Comparison of ENCODE assay signal across 18 cellular contexts in the genomic region with DNA sequence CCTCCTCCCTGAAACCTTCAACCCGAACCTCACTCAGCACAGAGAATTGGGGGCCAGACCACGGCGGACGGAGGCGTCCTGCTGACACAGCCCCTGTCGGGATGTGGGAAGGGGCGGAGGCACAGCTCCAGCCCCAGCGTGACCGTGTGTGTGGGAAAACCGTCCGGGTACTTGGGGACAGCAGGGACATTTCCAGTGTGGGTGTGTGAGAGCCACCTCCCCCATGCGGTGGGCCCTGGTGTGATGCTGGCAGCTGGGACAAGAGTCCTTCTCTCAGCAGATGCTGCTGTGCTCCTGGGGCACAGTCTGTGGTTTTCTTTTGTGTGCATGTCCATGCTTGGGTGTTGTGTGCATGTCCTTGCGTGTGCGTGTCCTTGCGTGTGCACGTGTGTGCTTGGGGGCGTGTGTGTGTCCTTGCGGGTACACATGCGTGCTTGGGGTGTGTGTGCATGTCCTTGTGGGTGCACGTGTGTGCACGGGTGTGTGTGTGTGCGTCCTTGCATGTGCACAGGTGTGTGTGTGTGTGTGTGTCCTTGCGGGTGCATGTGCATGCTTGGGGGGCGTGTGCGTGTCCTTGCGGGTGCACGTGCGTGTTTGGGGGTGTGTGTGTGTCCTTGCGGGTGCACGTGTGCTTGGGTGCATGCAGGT. TPM values are rescaled to one million over a fixed set of nuclear protein-coding genes. Genes with fewer than 3 reads are reported as not detected.
DNase-seq lines count a peak whose midpoint lies in the region; ATAC-seq, FAIRE-seq and TF ChIP-seq lines count a peak whose summit lies in the region.
"Had no signal": no experiment of that assay in that cellular context is flagged by ENCODE, and none has a peak within 500 bp of the region (broad histone marks: within the 10 kb centered on the region; RNA-seq: fewer than 3 reads in every experiment).

No MANE protein-coding gene starts in this region.

- H2BK5ac ChIP-seq in mesenchymal stem cell (ENCODE audit: low read depth, low read length, poor library complexity, severe bottlenecking): no peak overlapping the region

- H3K9ac ChIP-seq in astrocyte (ENCODE audit: low read length) (no peak overlapping the region), mesenchymal stem cell (ENCODE audit: low read length) (no peak overlapping the region)

- H3K27ac Mint-ChIP-seq in astrocyte (ENCODE audit: unreplicated experiment): peak overlapping the region; percentile 47

- no peak for TF ChIP-seq RAD21 in A549 (conservative IDR thresholded peaks at IDR 0.05 in 1 of 2, IDR thresholded peaks at IDR 0.05 in 1 of 2)

- H2BK12ac ChIP-seq in mesenchymal stem cell (ENCODE audit: low read length in 2 of 2): peak overlapping the region in 1 of 2 experiments; percentile 33

- POLR2A ChIA-PET in A549 (lab: Yijun Ruan, JAX) (no interaction called here), HEK293 (lab: Yijun Ruan, JAX) (no interaction called here)

- TF ChIP-seq POLR2A in A549 (IDR thresholded peaks at IDR 0.05; ENCODE audit: low read length): no peak

- TF ChIP-seq CTCF in A549 (IDR thresholded peaks at IDR 0.05) (no peak), HEK293 (tag by site-specific recombination; IDR thresholded peaks at IDR 0.05) (no peak), astrocyte (IDR thresholded peaks at IDR 0.05; ENCODE audit: insufficient read depth, low read depth, low read length) (no peak), psoas muscle (IDR thresholded peaks at IDR 0.05) (no peak)

- no peak overlapping the region for H3K18ac ChIP-seq in mesenchymal stem cell (ENCODE audit: low read depth in 1 of 2, low read length in 2 of 2)

- H3K9me3 ChIP-seq in A549 (no peaks in the 10 kb centered on the region), HEK293 (ENCODE audit: control insufficient read depth, insufficient read depth, low read depth, low read length) (no peaks in the 10 kb centered on the region), astrocyte (ENCODE audit: insufficient read depth, low read depth, low read length) (no peaks in the 10 kb centered on the region), mesenchymal stem cell (ENCODE audit: control insufficient read depth, low read length) (no peaks in the 10 kb centered on the region), psoas muscle (no peaks in the 10 kb centered on the region)
- H3K9me3 ChIP-seq: MG63, Peyer's patch had no signal

- 89% methylated on average over 23 of the region's 30 CpGs for WGBS in A549 (ENCODE audit: missing lambda C conversion rate)
- 95% methylated on average over 29 of the region's 30 CpGs for WGBS in mesenchymal stem cell
- WGBS in psoas muscle, 3 donors: 81 to 88% (median 81%) methylated on average over 29 to 30 of the region's 30 CpGs

- H3K4me3 Mint-ChIP-seq in astrocyte (ENCODE audit: unreplicated experiment): peak overlapping the region; percentile 76
- H3K4me3 Mint-ChIP-seq: CD14-positive monocyte had no signal

- no peaks in the 10 kb centered on the region for H3K36me3 Mint-ChIP-seq in astrocyte (ENCODE audit: low read depth, unreplicated experiment)

- peaks cover 14% of the 10 kb centered on the region for H3K79me1 ChIP-seq in mesenchymal stem cell (replicated peaks; ENCODE audit: low read length, poor library complexity, severe bottlenecking)

- ATAC-seq in A549 (no peak), psoas muscle (no peak), HG03442 (IDR thresholded peaks at IDR 0.05; ENCODE audit: unreplicated experiment) (no peak)

- CTCF ChIA-PET in A549 (lab: Yijun Ruan, JAX): interaction anchor here (1.6 to 33.2 kb wide), 5 partner anchors 10 to 136 kb away, joined by 4 to 794 read pairs (median 16); partner anchors contain the start of genes CENPX, LRRC45 and NOTUM
- CTCF ChIA-PET in HEK293 (lab: Yijun Ruan, JAX): interaction anchor here (0.9 to 3.3 kb wide), 3 partner anchors 10 to 46 kb away, joined by 6 to 31 read pairs (median 21); partner anchors contain the start of gene NOTUM

- no peaks in the 10 kb centered on the region for H3K9me3 Mint-ChIP-seq in astrocyte (ENCODE audit: unreplicated experiment)
- H3K9me3 Mint-ChIP-seq: CD14-positive monocyte had no signal

- H4K8ac ChIP-seq in mesenchymal stem cell (ENCODE audit: low read length): no peak overlapping the region

- H2AFZ ChIP-seq in astrocyte (ENCODE audit: low read depth, low read length) (no peak overlapping the region), mesenchymal stem cell (ENCODE audit: low read depth, low read length) (no peak overlapping the region)

- peak overlapping the region; percentile 18 for H2AK5ac ChIP-seq in mesenchymal stem cell (ENCODE audit: low read length, severe bottlenecking)

- FAIRE-seq in A549 (lab: Jason Lieb, UNC): no peak
- no peak for FAIRE-seq in astrocyte (lab: Jason Lieb, UNC)

- no peaks in the 10 kb centered on the region for H3K27me3 ChIP-seq in astrocyte (ENCODE audit: insufficient read depth, low read length)
- no peaks in the 10 kb centered on the region for H3K27me3 ChIP-seq in mesenchymal stem cell (ENCODE audit: control insufficient read depth in 1 of 2, insufficient read depth in 1 of 2, low read length in 2 of 2)
- H3K27me3 ChIP-seq in psoas muscle (ENCODE audit: insufficient read depth in 3 of 3, low read length in 2 of 3): no peaks in the 10 kb centered on the region
- H3K27me3 ChIP-seq: MG63, Peyer's patch had no signal

- no peak overlapping the region for H3K23ac ChIP-seq in mesenchymal stem cell (ENCODE audit: low read length in 2 of 2)

- intact Hi-C loops in psoas muscle (cut with DNase I): no loop called here

- H4K20me1 ChIP-seq in astrocyte (ENCODE audit: insufficient read depth, low read length): peaks cover 13% of the 10 kb centered on the region

- H3K14ac ChIP-seq in mesenchymal stem cell (ENCODE audit: low read length in 2 of 2): peak overlapping the region in 1 of 2 experiments; percentile 6

- H3K79me2 ChIP-seq in astrocyte (ENCODE audit: insufficient read depth, low read length): no peaks in the 10 kb centered on the region

- H3K4me2 ChIP-seq in A549: peak overlapping the region; percentile 22
- peak overlapping the region; percentile 28 for H3K4me2 ChIP-seq in astrocyte (ENCODE audit: low read length)
- H3K4me2 ChIP-seq in mesenchymal stem cell (ENCODE audit: low read length, poor library complexity, severe bottlenecking): no peak overlapping the region

- peaks cover 60% of the 10 kb centered on the region for H3K4me1 ChIP-seq in A549
- peaks cover 6% of the 10 kb centered on the region; the same call in 1 of the 2 replicates for H3K4me1 ChIP-seq in HEK293 (ENCODE audit: control insufficient read depth, insufficient read depth, low read length)
- H3K4me1 ChIP-seq in astrocyte (ENCODE audit: insufficient read depth, low read length): peaks cover 46% of the 10 kb centered on the region
- peaks cover 77% of the 10 kb centered on the region for H3K4me1 ChIP-seq in mesenchymal stem cell (ENCODE audit: control insufficient read depth, insufficient read depth, low read depth, low read length)
- peaks cover 41% of the 10 kb centered on the region for H3K4me1 ChIP-seq in psoas muscle

- peak overlapping the region; percentile 37 for H4K91ac ChIP-seq in mesenchymal stem cell (ENCODE audit: low read length)

- no peak for TF ChIP-seq EP300 in A549 (IDR thresholded peaks at IDR 0.05)

- no peaks in the 10 kb centered on the region for H3K27me3 Mint-ChIP-seq in astrocyte (ENCODE audit: low read depth, unreplicated experiment)

- H3K4me1 Mint-ChIP-seq in astrocyte (ENCODE audit: low read depth, unreplicated experiment): peaks cover 18% of the 10 kb centered on the region
- H3K4me1 Mint-ChIP-seq: CD14-positive monocyte had no signal

- H3K4me3 ChIP-seq in A549 (no peak overlapping the region), HEK293 (ENCODE audit: low read depth, low read length) (no peak overlapping the region), astrocyte (ENCODE audit: insufficient read depth, low read depth, low read length) (no peak overlapping the region), mesenchymal stem cell (ENCODE audit: insufficient read depth in 1 of 2, low read depth in 1 of 2, low read length in 2 of 2) (no peak overlapping the region), psoas muscle (no peak overlapping the region)
- H3K4me3 ChIP-seq: MG63, Peyer's patch had no signal

- no peak for DNase-seq in A549 (ENCODE audit: low read depth in 1 of 2, low spot score in 1 of 2)
- DNase-seq in astrocyte (ENCODE audit: low read depth): no peak
- DNase-seq in mesenchymal stem cell: no peak
- DNase-seq in stimulated activated naive CD4-positive, alpha-beta T cell treated with Interleukin-2 at 50 U/mL for 16 hours (lab: John Stamatoyannopoulos, UW): no peak
- no peak for DNase-seq in GOT3 (lab: John Stamatoyannopoulos, UW)
- no peak for DNase-seq in psoas muscle
- DNase-seq: COR-L47, H7, Karpas-422, NCI-H1092, NCI-H2107, NCI-H524 treated with DMSO at 0.1 percent for 48 hours, Peyer's patch, SHP77 had no signal

- no peak overlapping the region for H2BK15ac ChIP-seq in mesenchymal stem cell (ENCODE audit: low read depth, poor library complexity, severe bottlenecking)

- H3K27ac ChIP-seq in A549 (peak overlapping the region; percentile 81 to 93; a peak in 5 of 6 replicates), HEK293 (ENCODE audit: extremely low read depth, low read depth, low read length) (no peak overlapping the region), astrocyte (ENCODE audit: low read depth, low read length) (no peak overlapping the region), mesenchymal stem cell (ENCODE audit: low read length, poor library complexity, severe bottlenecking) (no peak overlapping the region), psoas muscle (no peak overlapping the region)
- H3K27ac ChIP-seq: Peyer's patch had no signal

- no peaks in the 10 kb centered on the region for H3K36me3 ChIP-seq in HEK293 (ENCODE audit: control insufficient read depth in 2 of 2, insufficient read depth in 1 of 2, low read length in 2 of 2)
- no peaks in the 10 kb centered on the region for H3K36me3 ChIP-seq in astrocyte (ENCODE audit: insufficient read depth, low read length)
- peaks cover 0 to 32% of the 10 kb centered on the region in 2 experiments for H3K36me3 ChIP-seq in mesenchymal stem cell (ENCODE audit: control insufficient read depth in 1 of 2, insufficient read depth in 2 of 2, low read depth in 1 of 2, low read length in 2 of 2)
- H3K36me3 ChIP-seq in psoas muscle (ENCODE audit: insufficient read depth in 1 of 2, low read depth in 1 of 2): peaks cover 0 to 17% of the 10 kb centered on the region in 2 donors
- H3K36me3 ChIP-seq: Peyer's patch had no signal

- no peak overlapping the region for H3K4ac ChIP-seq in mesenchymal stem cell (ENCODE audit: low read depth in 1 of 2, low read length in 2 of 2)

- no peak overlapping the region for H2BK120ac ChIP-seq in mesenchymal stem cell (ENCODE audit: low read depth, low read length)

RNA-seq across cellular contexts. Expression of gene CENPX, which starts 16.9 kb away (rescaled TPM):
- 79.4 and 80.5 TPM in 2 replicates for polyA plus RNA-seq in A549 (2011; rRNA removed)
- 316 and 327 TPM in 2 replicates for polyA plus RNA-seq in A549 (2012; cell fraction: cytosol; rRNA removed)
- polyA plus RNA-seq in A549 (2012; cell fraction: nucleus; rRNA removed): 248 and 268 TPM in 2 replicates
- polyA plus RNA-seq in A549 (2017; fragmentation: RNase III; extraction: RNeasy Plus Mini Kit Qiagen cat#74134 plus additional on column Dnase treatment): 208 to 231 TPM (median 222 TPM) in 3 replicates
- polyA minus RNA-seq in A549 (2011; rRNA and poly(A)+ RNA removed): 24.3 and 28.4 TPM in 2 replicates
- 26.3 and 26.7 TPM in 2 replicates for total RNA-seq in astrocyte
- polyA plus RNA-seq in mesenchymal stem cell (2013, experiment 1 of 2): 26.5 TPM
- polyA plus RNA-seq in mesenchymal stem cell (2013, experiment 2 of 2): 26.0 TPM
- total RNA-seq in psoas muscle: 10 to 100 TPM; 15.9 to 24.6 (median 19.7) TPM
- polyA plus RNA-seq in psoas muscle: 10 to 100 TPM; 53.8 to 79.4 (median 64.4) TPM

RNA-seq across cellular contexts. Expression of gene LRRC45, which starts 17.3 kb away (rescaled TPM):
- polyA plus RNA-seq in A549 (2011; rRNA removed) (6.0 and 6.4 TPM in 2 replicates), A549 (2017; fragmentation: RNase III; extraction: RNeasy Plus Mini Kit Qiagen cat#74134 plus additional on column Dnase treatment) (19.1 to 24.5 TPM (median 21.6 TPM) in 3 replicates), psoas muscle (1 to 10 TPM; 3.5 to 7.1 (median 4.0) TPM)
- 24.4 and 25.8 TPM in 2 replicates for polyA plus RNA-seq in A549 (2012; cell fraction: cytosol; rRNA removed)
- polyA plus RNA-seq in A549 (2012; cell fraction: nucleus; rRNA removed): 100 and 111 TPM in 2 replicates
- polyA minus RNA-seq in A549 (2011; rRNA and poly(A)+ RNA removed): 4.9 and 7.3 TPM in 2 replicates
- total RNA-seq in astrocyte (6.2 and 6.6 TPM in 2 replicates), psoas muscle (1 to 10 TPM; 1.4 to 3.0 (median 1.9) TPM)
- 4.8 TPM for polyA plus RNA-seq in mesenchymal stem cell (2013, experiment 1 of 2)
- polyA plus RNA-seq in mesenchymal stem cell (2013, experiment 2 of 2): 5.2 TPM

RNA-seq across cellular contexts. Expression of gene RAC3, which starts 25.7 kb away (rescaled TPM):
- polyA plus RNA-seq in A549 (2011; rRNA removed) (9.9 and 11.9 TPM in 2 replicates), A549 (2017; fragmentation: RNase III; extraction: RNeasy Plus Mini Kit Qiagen cat#74134 plus additional on column Dnase treatment) (19.9 to 21.0 TPM (median 20.4 TPM) in 3 replicates), psoas muscle (under 1 TPM in 2 of 3 donors, not detected in 1; 0.05 to 0.83 TPM)
- polyA plus RNA-seq in A549 (2012; cell fraction: cytosol; rRNA removed): 53.3 and 57.6 TPM in 2 replicates
- polyA plus RNA-seq in A549 (2012; cell fraction: nucleus; rRNA removed): 101 and 106 TPM in 2 replicates
- polyA minus RNA-seq in A549 (2011; rRNA and poly(A)+ RNA removed): 8.4 and 9.7 TPM in 2 replicates
- total RNA-seq in astrocyte (40.5 and 41.3 TPM in 2 replicates), psoas muscle (not detected)
- 33.3 TPM for polyA plus RNA-seq in mesenchymal stem cell (2013, experiment 1 of 2)
- polyA plus RNA-seq in mesenchymal stem cell (2013, experiment 2 of 2): 31.4 TPM
- polyA plus RNA-seq: CD14-positive monocyte had no signal

RNA-seq across cellular contexts. Expression of gene ASPSCR1, which starts 28.4 kb away (rescaled TPM):
- 10.3 and 12.3 TPM in 2 replicates for polyA plus RNA-seq in A549 (2011; rRNA removed)
- 32.0 and 44.5 TPM in 2 replicates for polyA plus RNA-seq in A549 (2012; cell fraction: cytosol; rRNA removed)
- 105 and 122 TPM in 2 replicates for polyA plus RNA-seq in A549 (2012; cell fraction: nucleus; rRNA removed)
- polyA plus RNA-seq in A549 (2017; fragmentation: RNase III; extraction: RNeasy Plus Mini Kit Qiagen cat#74134 plus additional on column Dnase treatment): 24.5 to 29.4 TPM (median 25.7 TPM) in 3 replicates
- polyA minus RNA-seq in A549 (2011; rRNA and poly(A)+ RNA removed): 16.2 and 22.6 TPM in 2 replicates
- total RNA-seq in astrocyte: 23.6 and 25.5 TPM in 2 replicates
- 18.2 TPM for polyA plus RNA-seq in mesenchymal stem cell (2013, experiment 1 of 2)
- 18.4 TPM for polyA plus RNA-seq in mesenchymal stem cell (2013, experiment 2 of 2)
- 10 to 100 TPM; 27.7 to 37.4 (median 35.0) TPM for total RNA-seq in psoas muscle
- 10 to 100 TPM; 27.9 to 33.1 (median 33.0) TPM for polyA plus RNA-seq in psoas muscle

RNA-seq across cellular contexts. Expression of gene DCXR, which starts 31.7 kb away (rescaled TPM):
- 39.3 and 48.3 TPM in 2 replicates for polyA plus RNA-seq in A549 (2011; rRNA removed)
- polyA plus RNA-seq in A549 (2012; cell fraction: cytosol; rRNA removed): 188 and 204 TPM in 2 replicates
- 208 and 243 TPM in 2 replicates for polyA plus RNA-seq in A549 (2012; cell fraction: nucleus; rRNA removed)
- 62.0 to 70.7 TPM (median 69.6 TPM) in 3 replicates for polyA plus RNA-seq in A549 (2017; fragmentation: RNase III; extraction: RNeasy Plus Mini Kit Qiagen cat#74134 plus additional on column Dnase treatment)
- 46.9 and 54.2 TPM in 2 replicates for polyA minus RNA-seq in A549 (2011; rRNA and poly(A)+ RNA removed)
- total RNA-seq in astrocyte: 42.3 and 49.9 TPM in 2 replicates
- polyA plus RNA-seq in mesenchymal stem cell (2013, experiment 1 of 2): 39.7 TPM
- 43.5 TPM for polyA plus RNA-seq in mesenchymal stem cell (2013, experiment 2 of 2)
- 100 to 1,000 TPM; 111 to 216 (median 155) TPM for total RNA-seq in psoas muscle
- 100 to 1,000 TPM; 117 to 158 (median 147) TPM for polyA plus RNA-seq in psoas muscle

Comparison
In these comparisons a context has a peak if more than half of its experiments do, and no peak if none do; other contexts are left out.
1. H3K27ac ChIP-seq: peak in A549 (2 of 2); none in HEK293 (single experiment), astrocyte (single experiment), mesenchymal stem cell (single experiment) and psoas muscle (single experiment).
2. RNA of gene RAC3, which starts 25.7 kb away (total RNA-seq): 40.5 to 41.3 TPM in astrocyte; not detected in psoas muscle; every median in the first group is over 10 times any median in the second.